In genomic region chr1:84855168-84855567, GRCh38 we compare ENCODE assay signal across 11 cellular contexts. TPM values are rescaled to one million over a fixed set of nuclear protein-coding genes. Genes with fewer than 3 reads are reported as not detected.
DNase-seq lines count a peak whose midpoint lies in the region; ATAC-seq and TF ChIP-seq lines count a peak whose summit lies in the region.
"Had no signal": no experiment of that assay in that cellular context is flagged by ENCODE, and none has a peak within 500 bp of the region (broad histone marks: within the 10 kb centered on the region; RNA-seq: fewer than 3 reads in every experiment).

No MANE protein-coding gene starts in this region.

- no peaks in the 10 kb centered on the region for H3K27me3 ChIP-seq in CD8-positive, alpha-beta memory T cell (ENCODE audit: insufficient read depth, low read length, poor library complexity, severe bottlenecking)

- H3K27ac ChIP-seq in CD8-positive, alpha-beta memory T cell (ENCODE audit: low read depth, low read length), result no peak overlapping the region

- ATAC-seq in activated B cell treated with CpG ODN at 0.5 μM for 24 hours (ENCODE audit: low read depth), result no peak
- no peak for ATAC-seq in activated CD4-positive, CD25-positive, alpha-beta regulatory T cell treated with anti-CD3 and anti-CD28 coated beads, Interleukin-2, amount 50 U/mL, for 24 hours
- no peak for ATAC-seq in HG03025 (IDR thresholded peaks at IDR 0.05; ENCODE audit: low FRiP score, unreplicated experiment)

- CTCF ChIA-PET in CD8-positive, alpha-beta memory T cell (lab: Charles Lee), result interaction anchor here (1.3 to 1.4 kb wide), 2 partner anchors 8 to 9 kb away, joined by 3 to 4 read pairs; no protein-coding TSS in a partner anchor
- CTCF ChIA-PET in activated B cell treated with CpG ODN at 0.5 μM for 24 hours (lab: Charles Lee), result no interaction called here

- peaks cover 30% of the 10 kb centered on the region for H3K4me1 ChIP-seq in CD8-positive, alpha-beta memory T cell (ENCODE audit: insufficient read depth, low read length)

- peak; percentile 25 for DNase-seq in AG20443 (ENCODE audit: low spot score)
- DNase-seq in CD8-positive, alpha-beta memory T cell, result no peak
- no peak for DNase-seq in activated B cell treated with CpG ODN at 0.5 μM for 24 hours
- DNase-seq in fibroblast of pulmonary artery (ENCODE audit: low read depth), result peak; percentile 65
- DNase-seq in HT-29 (ENCODE audit: low spot score), result no peak
- no peak for DNase-seq in NAMALWA (ENCODE audit: low spot score)
- DNase-seq: erythroblast, NCI-H1694 treated with DMSO at 0.1 percent for 48 hours, NCI-H526 had no signal

- no peak overlapping the region for H3K4me3 Mint-ChIP-seq in CD8-positive, alpha-beta memory T cell
- no peak overlapping the region for H3K4me3 Mint-ChIP-seq in activated B cell treated with CpG ODN at 0.5 μM for 24 hours

- no peaks in the 10 kb centered on the region for H3K36me3 Mint-ChIP-seq in CD8-positive, alpha-beta memory T cell
- no peaks in the 10 kb centered on the region for H3K36me3 Mint-ChIP-seq in activated B cell treated with CpG ODN at 0.5 μM for 24 hours (ENCODE audit: low read depth)

- no peaks in the 10 kb centered on the region for H3K9me3 Mint-ChIP-seq in CD8-positive, alpha-beta memory T cell
- H3K9me3 Mint-ChIP-seq in activated B cell treated with CpG ODN at 0.5 μM for 24 hours, result no peaks in the 10 kb centered on the region

- H3K4me1 Mint-ChIP-seq in CD8-positive, alpha-beta memory T cell, result peaks cover 27 to 43% (median 42%) of the 10 kb centered on the region in 3 donors
- H3K4me1 Mint-ChIP-seq in activated B cell treated with CpG ODN at 0.5 μM for 24 hours, result peaks cover 16% of the 10 kb centered on the region

- peak overlapping the region in 7 of 8 donors; percentile 58 to 98 (median 91) for H3K27ac Mint-ChIP-seq in CD8-positive, alpha-beta memory T cell
- H3K27ac Mint-ChIP-seq in activated B cell treated with CpG ODN at 0.5 μM for 24 hours, result peak overlapping the region; percentile 32

- H3K4me3 ChIP-seq in CD8-positive, alpha-beta memory T cell (ENCODE audit: low read length), result no peak overlapping the region
- no peak overlapping the region for H3K4me3 ChIP-seq in fibroblast of pulmonary artery (replicated peaks; ENCODE audit: low read depth, low read length)

- no peaks in the 10 kb centered on the region for H3K9me3 ChIP-seq in CD8-positive, alpha-beta memory T cell (ENCODE audit: low read length)

- POLR2A ChIA-PET in CD8-positive, alpha-beta memory T cell (lab: Charles Lee), result interaction anchor here (0.6 kb wide), 1 partner anchor 79 kb away, joined by 3 read pairs; no protein-coding TSS in a partner anchor
- POLR2A ChIA-PET in activated B cell treated with CpG ODN at 0.5 μM for 24 hours (lab: Charles Lee), result no interaction called here

- no peaks in the 10 kb centered on the region for H3K36me3 ChIP-seq in CD8-positive, alpha-beta memory T cell (ENCODE audit: insufficient read depth, low read length)

- H3K27me3 Mint-ChIP-seq in CD8-positive, alpha-beta memory T cell, result no peaks in the 10 kb centered on the region
- no peaks in the 10 kb centered on the region for H3K27me3 Mint-ChIP-seq in activated B cell treated with CpG ODN at 0.5 μM for 24 hours

- intact Hi-C loops in activated B cell treated with CpG ODN at 0.5 μM for 24 hours (cut with micrococcal nuclease), result loop anchor here (2.0 kb wide), 1 partner anchor 16 kb away; no protein-coding TSS in a partner anchor

- TF ChIP-seq CTCF in activated B cell treated with CpG ODN at 0.5 μM for 24 hours (IDR thresholded peaks at IDR 0.05) (no peak), fibroblast of pulmonary artery (IDR thresholded peaks at IDR 0.05; ENCODE audit: low read length, missing control alignments) (no peak)

RNA-seq across cellular contexts. Expression of gene LPAR3, which starts 37.8 kb away (rescaled TPM):
- 1 to 10 TPM in 1 of 2 experiments, under 1 TPM in 1; 0.85 to 1.1 TPM for total RNA-seq in CD8-positive, alpha-beta memory T cell
- polyA plus RNA-seq in CD8-positive, alpha-beta memory T cell, result 1.5 TPM
- 0.59 and 0.62 TPM in 2 replicates for total RNA-seq in activated B cell treated with CpG ODN at 0.5 μM for 24 hours
- not detected in 2 replicates for total RNA-seq in HT-29 (2014; rRNA removed; shearing (Covaris generic))

Comparison
In these comparisons a context has a peak if more than half of its experiments do, and no peak if none do; other contexts are left out.
1. DNase-seq: peak in AG20443 (single experiment) and fibroblast of pulmonary artery (single experiment); none in CD8-positive, alpha-beta memory T cell (0 of 5), activated B cell treated with CpG ODN at 0.5 μM for 24 hours (single experiment), HT-29 (single experiment) and NAMALWA (single experiment).